9 cellular contexts compared by ENCODE assay signal in the genomic region with DNA sequence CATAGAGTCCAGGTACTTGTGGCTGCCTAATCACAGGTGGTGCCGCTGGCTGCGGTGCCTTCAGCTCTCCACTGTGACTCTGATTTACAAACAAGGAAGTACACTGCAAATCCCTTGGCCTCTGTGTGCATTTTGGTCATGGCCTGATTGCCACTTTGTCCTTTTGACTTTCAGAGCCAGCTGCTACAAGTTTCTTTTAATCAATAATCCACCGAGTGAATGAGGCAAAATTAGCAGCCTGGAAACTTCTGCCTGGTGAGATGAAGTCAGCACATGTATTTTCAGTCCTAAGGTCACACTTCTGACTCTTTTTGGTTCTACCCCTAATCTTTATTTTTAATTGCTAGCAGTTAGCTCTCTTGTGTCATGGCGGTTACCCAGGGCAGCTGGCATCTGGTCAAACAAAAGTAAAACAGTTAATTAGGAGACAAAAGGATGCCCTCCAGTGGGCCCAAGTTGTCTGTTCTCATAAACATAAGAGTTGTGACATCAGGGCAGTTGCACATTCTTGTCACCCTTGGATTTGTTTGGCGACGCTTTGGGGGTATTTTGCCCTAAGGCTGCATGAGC.
DNase-seq lines count a peak whose midpoint lies in the region; ATAC-seq, FAIRE-seq and TF ChIP-seq lines count a peak whose summit lies in the region.
"Had no signal": no experiment of that assay in that cellular context is flagged by ENCODE, and none has a peak within 500 bp of the region (broad histone marks: within the 10 kb centered on the region; RNA-seq: fewer than 3 reads in every experiment).

No MANE protein-coding gene starts in this region.

- no peak overlapping the region for H3K9ac ChIP-seq in K562 (ENCODE audit: insufficient read depth in 1 of 2, low read depth in 2 of 2, low read length in 2 of 2)

- WGBS in heart right ventricle, 2 donors = 66 to 75% methylated on average over 6 of the region's 6 CpGs
- 4% methylated on average over 6 of the region's 6 CpGs for WGBS in K562 (ENCODE audit: insufficient coverage, low coverage, missing lambda C conversion rate)
- 46% methylated on average over 6 of the region's 6 CpGs for WGBS in prostate gland

- POLR2A ChIA-PET in K562 (lab: Yijun Ruan, JAX) = interaction anchor here (0.8 kb wide), 1 partner anchor 153 kb away, joined by 3 read pairs; no protein-coding TSS in a partner anchor

- H3K27me3 ChIP-seq in heart right ventricle = no peaks in the 10 kb centered on the region
- H3K27me3 ChIP-seq in K562 (ENCODE audit: control insufficient read depth in 2 of 2, insufficient read depth in 2 of 2, low read length in 2 of 2) = peaks cover 4 to 20% of the 10 kb centered on the region in 2 experiments; a peak in 2 of 5 replicates
- H3K27me3 ChIP-seq in prostate gland (replicated peaks; ENCODE audit: insufficient read depth) = no peaks in the 10 kb centered on the region

- no TSS peak for BruUV-seq in K562 (replicated peaks; lab: Mats Ljungman, UMichigan)

- intact Hi-C loops in heart right ventricle (cut with DNase I) (loop anchor here in 3 of 10 donors (5.0 kb wide), 2 partner anchors 116 to 161 kb away; no protein-coding TSS in a partner anchor), left cardiac atrium (cut with DNase I) (no loop called here), K562 (cut with micrococcal nuclease) (loop anchor here (10.0 kb wide), 1 partner anchor 639 kb away; no protein-coding TSS in a partner anchor), prostate gland (cut with DNase I) (no loop called here)

- peaks cover 0 to 58% (median 20%) of the 10 kb centered on the region in 9 donors for H3K4me1 ChIP-seq in heart right ventricle
- H3K4me1 ChIP-seq in K562 (replicated peaks in 1 of 2; ENCODE audit: control insufficient read depth in 2 of 2, insufficient read depth in 2 of 2, low read length in 2 of 2) = no peaks in the 10 kb centered on the region; a peak in 1 of 5 replicates
- H3K4me1 ChIP-seq in prostate gland (replicated peaks) = peaks cover 4% of the 10 kb centered on the region

- in situ Hi-C loops in K562 (cut with MboI) = no loop called here

- no peaks in the 10 kb centered on the region for H3K79me2 ChIP-seq in K562 (ENCODE audit: control insufficient read depth, insufficient read depth, low read length)

- H2AFZ ChIP-seq in K562 (ENCODE audit: low read depth, low read length) = no peak overlapping the region

- H3K9me3 ChIP-seq in heart right ventricle = no peaks in the 10 kb centered on the region
- no peaks in the 10 kb centered on the region for H3K9me3 ChIP-seq in K562 (replicated peaks; ENCODE audit: control insufficient read depth, insufficient read depth, low read depth, low read length)
- no peaks in the 10 kb centered on the region for H3K9me3 ChIP-seq in prostate gland
- H3K9me3 ChIP-seq: Caco-2 had no signal

- DNase-seq in heart right ventricle = no peak
- no peak for DNase-seq in left cardiac atrium
- peak; percentile 65 for DNase-seq in LHCN-M2 (ENCODE audit: low read depth)
- no peak for DNase-seq in K562 (ENCODE audit: extremely low read depth in 1 of 4, low spot score in 3 of 4)
- DNase-seq in prostate gland (ENCODE audit: low spot score) = peak; percentile 46
- no peak for DNase-seq in cerebellar cortex (ENCODE audit: low spot score)
- DNase-seq in superior temporal gyrus (ENCODE audit: extremely low spot score) = no peak
- DNase-seq in NCI-H2196 (lab: John Stamatoyannopoulos, UW; ENCODE audit: unreplicated experiment) = no peak

- H3K36me3 ChIP-seq in heart right ventricle (no peaks in the 10 kb centered on the region), K562 (ENCODE audit: control insufficient read depth, insufficient read depth, low read length) (no peaks in the 10 kb centered on the region), prostate gland (no peaks in the 10 kb centered on the region)

- CTCF ChIA-PET in K562 (lab: Yijun Ruan, JAX; ENCODE audit: low intra/inter-chr PET ratio) = no interaction called here

- H3K27ac ChIP-seq in heart right ventricle (peak overlapping the region in 4 of 10 donors; percentile 15 to 80 (median 44)), K562 (ENCODE audit: extremely low read depth, low read depth, low read length) (no peak overlapping the region), prostate gland (peak overlapping the region; percentile 14 to 65)

- ATAC-seq in heart right ventricle (peak in 4 of 8 donors; percentile 38 to 49 (median 46)), left cardiac atrium (no peak), K562 (no peak)

- FAIRE-seq in K562 (lab: Jason Lieb, UNC) = no peak

- TF ChIP-seq RAD21 in K562 (CRISPR knock-in tag; conservative IDR thresholded peaks at IDR 0.05 in 1 of 2, IDR thresholded peaks at IDR 0.05 in 1 of 2) = no peak

- no peak overlapping the region for H3K4me3 ChIP-seq in heart right ventricle
- H3K4me3 ChIP-seq in K562 = no peak overlapping the region
- H3K4me3 ChIP-seq in prostate gland = no peak overlapping the region

- TF ChIP-seq CTCF in heart right ventricle (IDR thresholded peaks at IDR 0.05) (peak in 6 of 9 donors; percentile 7 to 32 (median 18)), K562 (IDR thresholded peaks at IDR 0.05 in 2 of 3, conservative IDR thresholded peaks at IDR 0.05 in 1 of 3; ENCODE audit: insufficient read depth in 2 of 3, low read depth in 1 of 3, low read length in 3 of 3) (peak in 1 of 3 experiments; percentile 8; a peak in 1 of 6 replicates), prostate gland (IDR thresholded peaks at IDR 0.05) (no peak)

- H3K9me1 ChIP-seq in K562 (ENCODE audit: control insufficient read depth, insufficient read depth, low read length) = no peaks in the 10 kb centered on the region

- no peak overlapping the region for H3K4me2 ChIP-seq in K562 (ENCODE audit: insufficient read depth, low read length)

- H4K20me1 ChIP-seq in K562 (replicated peaks; ENCODE audit: control insufficient read depth, insufficient read depth, low read length) = no peaks in the 10 kb centered on the region

- TF ChIP-seq POLR2A in K562 (conservative IDR thresholded peaks at IDR 0.05) = no peak
- no peak for TF ChIP-seq POLR2A in prostate gland (IDR thresholded peaks at IDR 0.05)

- no peak for TF ChIP-seq EP300 in K562 (IDR thresholded peaks at IDR 0.05; ENCODE audit: low read length)

TF ChIP-seq in K562, 482 proteins besides CTCF, POLR2A, EP300 and RAD21:
- TF ChIP-seq SMC3 (conservative IDR thresholded peaks at IDR 0.05; ENCODE audit: insufficient read depth, low read depth, low read length) = 0 out of 2 replicates have a peak, but pooled peaks have one; percentile 11
- TF ChIP-seq, protein P1, sequence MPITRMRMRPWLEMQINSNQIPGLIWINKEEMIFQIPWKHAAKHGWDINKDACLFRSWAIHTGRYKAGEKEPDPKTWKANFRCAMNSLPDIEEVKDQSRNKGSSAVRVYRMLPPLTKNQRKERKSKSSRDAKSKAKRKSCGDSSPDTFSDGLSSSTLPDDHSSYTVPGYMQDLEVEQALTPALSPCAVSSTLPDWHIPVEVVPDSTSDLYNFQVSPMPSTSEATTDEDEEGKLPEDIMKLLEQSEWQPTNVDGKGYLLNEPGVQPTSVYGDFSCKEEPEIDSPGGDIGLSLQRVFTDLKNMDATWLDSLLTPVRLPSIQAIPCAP (CRISPR knock-in tag; IDR thresholded peaks at IDR 0.05; ENCODE audit: borderline replicate concordance) = no peak

Comparison
In these comparisons a context has a peak if more than half of its experiments do, and no peak if none do; other contexts are left out.
1. DNase-seq: peak in LHCN-M2 (single experiment) and prostate gland (single experiment); none in heart right ventricle (0 of 2), left cardiac atrium (single experiment), K562 (0 of 4), cerebellar cortex (single experiment), superior temporal gyrus (single experiment) and NCI-H2196 (single experiment).
2. CTCF ChIP-seq: peak in heart right ventricle (6 of 9); none in prostate gland (0 of 4).